Comparison of ENCODE assay signal across 28 cellular contexts in the genomic region with DNA sequence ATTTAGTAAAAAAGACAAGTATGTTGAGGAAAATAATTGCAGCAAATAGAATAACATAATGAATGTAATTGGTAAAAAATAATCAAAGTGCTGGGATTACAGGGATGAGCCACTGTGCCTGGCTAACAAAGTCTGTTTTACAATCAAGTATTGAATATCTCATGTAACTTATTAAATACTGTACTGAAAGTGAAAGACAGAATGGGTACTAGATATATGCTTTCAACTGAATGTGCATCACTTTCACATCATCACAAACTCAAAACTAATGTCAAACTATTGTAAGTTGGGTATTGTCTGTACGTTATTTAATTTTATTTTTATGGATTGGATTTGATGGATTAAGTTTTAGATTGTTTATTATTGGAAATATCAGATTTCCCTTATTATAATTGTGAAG. TPM values are rescaled to one million over a fixed set of nuclear protein-coding genes. Genes with fewer than 3 reads are reported as not detected.
DNase-seq lines count a peak whose midpoint lies in the region; ATAC-seq, FAIRE-seq and TF ChIP-seq lines count a peak whose summit lies in the region.
"Had no signal": no experiment of that assay in that cellular context is flagged by ENCODE, and none has a peak within 500 bp of the region (broad histone marks: within the 10 kb centered on the region; RNA-seq: fewer than 3 reads in every experiment).

No MANE protein-coding gene starts in this region.

- intact Hi-C loops in GM12878 (cut with micrococcal nuclease; ENCODE audit: unreplicated experiment) (no loop called here), MCF 10A (cut with micrococcal nuclease) (no loop called here)

- H3K4me3 ChIP-seq in GM12878 (no peak overlapping the region), small intestine (ENCODE audit: low read depth in 1 of 2, low read length in 2 of 2) (no peak overlapping the region)
- H3K4me3 ChIP-seq: BLaER1 had no signal

- WGBS in GM12878 (ENCODE audit: insufficient coverage, insufficient replicate concordance, low lambda C conversion rate, missing lambda C conversion rate): 0% methylated on average over 1 of the region's 1 CpG
- WGBS in small intestine, 3 donors: 71 to 92% (median 82%) methylated on average over 1 of the region's 1 CpG

- H3K9me3 ChIP-seq in GM12878 (replicated peaks; ENCODE audit: control insufficient read depth, insufficient read depth, low read length) (no peaks in the 10 kb centered on the region), small intestine (ENCODE audit: control insufficient read depth, low read depth) (no peaks in the 10 kb centered on the region)
- H3K9me3 ChIP-seq: BE2C, BLaER1 had no signal

- BruUV-seq in GM12878 (replicated peaks; lab: Mats Ljungman, UMichigan): no TSS peak
- BruUV-seq in MCF 10A (replicated peaks; lab: Mats Ljungman, UMichigan): no TSS peak

- H3K79me2 ChIP-seq in GM12878 (ENCODE audit: control insufficient read depth, insufficient read depth, low read length): no peaks in the 10 kb centered on the region

- no peak overlapping the region for H2AFZ ChIP-seq in GM12878 (ENCODE audit: control insufficient read depth, low read depth, low read length)

- H3K4me2 ChIP-seq in GM12878 (ENCODE audit: control insufficient read depth, insufficient read depth): no peak overlapping the region
- H3K4me2 ChIP-seq: BLaER1 had no signal

- in situ Hi-C loops in GM12878 (cut with MboI): no loop called here

- no peaks in the 10 kb centered on the region for H3K36me3 ChIP-seq in GM12878 (ENCODE audit: control insufficient read depth in 2 of 2, insufficient read depth in 2 of 2, low read length in 1 of 2)
- H3K36me3 ChIP-seq in small intestine (ENCODE audit: control insufficient read depth in 2 of 2, insufficient read depth in 2 of 2, low read length in 2 of 2): no peaks in the 10 kb centered on the region
- H3K36me3 ChIP-seq: BE2C, BLaER1 had no signal

- H4K20me1 ChIP-seq in GM12878 (ENCODE audit: control insufficient read depth, insufficient read depth): no peaks in the 10 kb centered on the region
- H4K20me1 ChIP-seq: BLaER1 had no signal

- no peaks in the 10 kb centered on the region for H3K27me3 ChIP-seq in GM12878 (replicated peaks in 1 of 2; ENCODE audit: control insufficient read depth in 2 of 2, insufficient read depth in 2 of 2, low read length in 1 of 2)
- H3K27me3 ChIP-seq in small intestine (ENCODE audit: control insufficient read depth in 2 of 2, insufficient read depth in 2 of 2, low read length in 2 of 2): no peaks in the 10 kb centered on the region
- H3K27me3 ChIP-seq: BE2C, BLaER1 had no signal

- no peak overlapping the region for H3K4me3 Mint-ChIP-seq in MCF 10A (ENCODE audit: unreplicated experiment)
- H3K4me3 Mint-ChIP-seq: CD14-positive monocyte; CD4-positive, alpha-beta memory T cell; CD4-positive, CD25-positive, alpha-beta regulatory T cell; CD8-positive, alpha-beta memory T cell had no signal

- no peak overlapping the region for H3K9ac ChIP-seq in GM12878 (ENCODE audit: control insufficient read depth, insufficient read depth, low read length)
- H3K9ac ChIP-seq: BLaER1 had no signal

- no peaks in the 10 kb centered on the region for H3K4me1 Mint-ChIP-seq in MCF 10A (ENCODE audit: insufficient read depth, unreplicated experiment)
- H3K4me1 Mint-ChIP-seq: CD14-positive monocyte; CD4-positive, alpha-beta memory T cell; CD4-positive, CD25-positive, alpha-beta regulatory T cell; CD8-positive, alpha-beta memory T cell had no signal

- ATAC-seq in HG03432 (IDR thresholded peaks at IDR 0.05; ENCODE audit: unreplicated experiment) (peak; percentile 70), GM12878 (peak; percentile 68), HG03442 (IDR thresholded peaks at IDR 0.05; ENCODE audit: unreplicated experiment) (no peak)

- H3K27me3 Mint-ChIP-seq in MCF 10A (ENCODE audit: insufficient read depth, unreplicated experiment): no peaks in the 10 kb centered on the region
- H3K27me3 Mint-ChIP-seq: CD4-positive, alpha-beta memory T cell; CD4-positive, CD25-positive, alpha-beta regulatory T cell had no signal

- no peak for TF ChIP-seq CTCF in GM12878 (IDR thresholded peaks at IDR 0.05 in 2 of 3, conservative IDR thresholded peaks at IDR 0.05 in 1 of 3; ENCODE audit: control insufficient read depth in 2 of 3, extremely low read depth in 1 of 3, insufficient read depth in 1 of 3, low read depth in 3 of 3, low read length in 3 of 3)
- no peak for TF ChIP-seq CTCF in MCF 10A (IDR thresholded peaks at IDR 0.05; ENCODE audit: unreplicated experiment)

- H3K4me1 ChIP-seq in GM12878 (ENCODE audit: control insufficient read depth, insufficient read depth, low read length) (no peaks in the 10 kb centered on the region), small intestine (ENCODE audit: control insufficient read depth in 2 of 2, insufficient read depth in 1 of 2, low read depth in 1 of 2, low read length in 1 of 2) (no peaks in the 10 kb centered on the region)
- H3K4me1 ChIP-seq: BE2C, BLaER1 had no signal

- peaks cover 16% of the 10 kb centered on the region for H3K9me3 Mint-ChIP-seq in MCF 10A (ENCODE audit: unreplicated experiment)

- H3K27ac ChIP-seq in GM12878 (ENCODE audit: control insufficient read depth, insufficient read depth) (no peak overlapping the region), small intestine (ENCODE audit: low read depth in 1 of 2, low read length in 1 of 2) (no peak overlapping the region)
- H3K27ac ChIP-seq: 22Rv1, BLaER1 had no signal

- SMC1A ChIA-PET in GM12878 (lab: Charles Lee; ENCODE audit: uncharacterized antibody, unreplicated experiment): no interaction called here

- FAIRE-seq in A204.1 (lab: Jason Lieb, UNC): peak; percentile 68
- FAIRE-seq in GM12878 (lab: Jason Lieb, UNC): no peak
- peak; percentile 75 for FAIRE-seq in small intestine (lab: Jason Lieb, UNC)
- FAIRE-seq: GM12892, GM18507, GM19239 had no signal

- no peak for TF ChIP-seq POLR2A in GM12878 (IDR thresholded peaks at IDR 0.05; ENCODE audit: low read depth, low read length)

- peaks cover 4% of the 10 kb centered on the region for H3K36me3 Mint-ChIP-seq in MCF 10A (ENCODE audit: insufficient read depth, unreplicated experiment)
- H3K36me3 Mint-ChIP-seq: CD14-positive monocyte; CD4-positive, alpha-beta memory T cell; CD4-positive, CD25-positive, alpha-beta regulatory T cell; CD8-positive, alpha-beta memory T cell had no signal

- DNase-seq in GM12878 (ENCODE audit: low read depth, low spot score) (no peak), small intestine (no peak), T-helper 2 cell (no peak), MCF 10A (ENCODE audit: unreplicated experiment) (no peak)
- DNase-seq: ACHN; BE2C; C1 segment of cervical spinal cord; CD4-positive, alpha-beta memory T cell; CD4-positive, CD25-positive, alpha-beta regulatory T cell; CD8-positive, alpha-beta memory T cell; COR-L47; DMS 273 treated with DMSO at 0.1 percent for 48 hours; DMS153; DMS53; DMS79; DND-41; EL; GDM1 had no signal

- H3K27ac Mint-ChIP-seq in MCF 10A (ENCODE audit: low read depth, unreplicated experiment): no peak overlapping the region
- H3K27ac Mint-ChIP-seq: CD14-positive monocyte; CD4-positive, alpha-beta memory T cell; CD4-positive, CD25-positive, alpha-beta regulatory T cell; CD8-positive, alpha-beta memory T cell had no signal

- no peak for TF ChIP-seq RAD21 in GM12878 (IDR thresholded peaks at IDR 0.05; ENCODE audit: insufficient read depth, low read depth, low read length)

- RAD21 ChIA-PET in GM12878 (lab: Charles Lee; ENCODE audit: unreplicated experiment): no interaction called here

- CTCF ChIA-PET in GM12878 (lab: Yijun Ruan, JAX) (no interaction called here), MCF 10A (lab: Yijun Ruan, JAX) (no interaction called here)

- no peak for TF ChIP-seq EP300 in GM12878 (IDR thresholded peaks at IDR 0.05; ENCODE audit: borderline replicate concordance in 1 of 2, control insufficient read depth in 1 of 2, low read depth in 2 of 2, low read length in 2 of 2)

- POLR2A ChIA-PET in GM12878 (lab: Charles Lee): no interaction called here
- POLR2A ChIA-PET in MCF 10A (lab: Yijun Ruan, JAX): no interaction called here

TF ChIP-seq in GM12878, 131 proteins besides CTCF, POLR2A, EP300 and RAD21 (continues in another document):
- no peak for TF ChIP-seq RELA (IDR thresholded peaks at IDR 0.05; ENCODE audit: borderline replicate concordance, partially characterized antibody)
- no peak for TF ChIP-seq POU2F2 (IDR thresholded peaks at IDR 0.05; ENCODE audit: borderline replicate concordance, low read depth, low read length)
- no peak for TF ChIP-seq LARP7 (IDR thresholded peaks at IDR 0.05)
- no peak for TF ChIP-seq MEF2A (IDR thresholded peaks at IDR 0.05; ENCODE audit: insufficient read depth, low read depth, low read length)
- no peak for TF ChIP-seq HDAC2 (IDR thresholded peaks at IDR 0.05)
- TF ChIP-seq FOS (IDR thresholded peaks at IDR 0.05; ENCODE audit: borderline replicate concordance, extremely low read depth, insufficient read length): no peak
- no peak for TF ChIP-seq ZNF274 (IDR thresholded peaks at IDR 0.05; ENCODE audit: insufficient read depth, insufficient read length)
- TF ChIP-seq JUNB (IDR thresholded peaks at IDR 0.05): no peak
- no peak for TF ChIP-seq ZNF622 (IDR thresholded peaks at IDR 0.05)
- no peak for TF ChIP-seq SUZ12 (IDR thresholded peaks at IDR 0.05; ENCODE audit: unreplicated experiment)
- no peak for TF ChIP-seq CREM (IDR thresholded peaks at IDR 0.05; ENCODE audit: low read depth)
- TF ChIP-seq CBFB (IDR thresholded peaks at IDR 0.05; ENCODE audit: low read depth): no peak
- TF ChIP-seq IKZF2 (IDR thresholded peaks at IDR 0.05): no peak
- TF ChIP-seq RB1 (IDR thresholded peaks at IDR 0.05; ENCODE audit: borderline replicate concordance): no peak

RNA-seq across cellular contexts. Expression of a gene that starts 58.9 kb away (rescaled TPM):
- 1.7 and 3.1 TPM in 2 replicates for total RNA-seq in GM12878 (2013; cell fraction: nucleolus; rRNA removed)
- total RNA-seq in GM12878 (2014; rRNA removed) (0.38 and 0.68 TPM in 2 replicates), GM12878 (2014; rRNA removed; fragmentation: Illumina TruSeq; extraction: Trizol) (0.92 and 0.98 TPM in 2 replicates), GM12878 (2021) (0.58 and 0.80 TPM in 2 replicates), MCF 10A (2022) (59.2 and 80.4 TPM in 2 replicates)
- not detected for polyA plus RNA-seq in GM12878 (2011; ENCODE audit: low read depth)
- polyA plus RNA-seq in GM12878 (2011; rRNA removed) (3.7 and 4.3 TPM in 2 replicates), GM12878 (2014; fragmentation: Illumina TruSeq; extraction: Trizol) (0.47 and 1.6 TPM in 2 replicates), GM12878 (2014; fragmentation: Nextera tagmentation; extraction: Ambion mirVana) (under 1 TPM; 0.19 to 0.20 TPM), GM12878 (2014; rRNA removed) (0.79 and 0.93 TPM in 2 replicates), GM12878 (2016; fragmentation: Nextera tagmentation; extraction: Ambion mirVana) (under 1 TPM; 0.20 to 0.71 TPM), small intestine (1 to 10 TPM; 3.5 to 8.8 (median 4.2) TPM)
- polyA plus RNA-seq in GM12878 (2011; cell fraction: cytosol; rRNA removed): 2.2 TPM in 2 replicates
- 2.8 and 3.5 TPM in 2 replicates for polyA plus RNA-seq in GM12878 (2011; cell fraction: nucleus; rRNA removed)
- not detected in 2 replicates for polyA plus RNA-seq in GM12878 (2012)
- 3.5 and 4.3 TPM in 2 replicates for polyA minus RNA-seq in GM12878 (2011; rRNA and poly(A)+ RNA removed)
- 1.7 and 2.5 TPM in 2 replicates for polyA minus RNA-seq in GM12878 (2011; cell fraction: cytosol; rRNA and poly(A)+ RNA removed)
- 3.0 and 4.7 TPM in 2 replicates for polyA minus RNA-seq in GM12878 (2011; cell fraction: nucleus; rRNA and poly(A)+ RNA removed)
- total RNA-seq: CD4-positive, alpha-beta memory T cell; CD4-positive, CD25-positive, alpha-beta regulatory T cell; CD8-positive, alpha-beta memory T cell; G401 had no signal
- polyA plus RNA-seq: CD14-positive monocyte; CD4-positive, alpha-beta memory T cell; CD4-positive, CD25-positive, alpha-beta regulatory T cell; CD8-positive, alpha-beta memory T cell had no signal

Comparison
In these comparisons a context has a peak if more than half of its experiments do, and no peak if none do; other contexts are left out.
1. RNA of a gene that starts 58.9 kb away (total RNA-seq): 59.2 to 80.4 TPM in MCF 10A; 0.38 to 3.1 TPM in GM12878; every median in the first group is over 10 times any median in the second.